In the genomic region with DNA sequence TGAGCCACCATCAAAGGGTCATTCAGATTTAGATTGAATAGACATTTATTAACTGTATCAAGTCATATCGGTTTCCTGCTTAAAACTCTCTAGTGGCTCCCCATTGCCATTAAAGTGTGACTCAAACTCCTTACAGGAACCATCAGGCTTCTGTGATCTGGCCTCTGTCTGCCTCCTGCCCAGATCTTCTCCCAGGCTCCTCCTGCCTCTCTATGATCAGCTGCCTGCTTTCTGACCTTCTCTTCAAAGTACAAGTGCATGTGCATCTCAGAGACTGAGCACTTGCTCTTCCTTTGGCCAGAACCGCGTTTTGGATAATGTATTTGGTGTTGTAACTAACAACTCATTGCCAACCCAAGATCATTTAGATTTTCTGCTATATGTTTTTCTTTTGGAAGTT, we compare ENCODE assay signal across 23 cellular contexts. TPM values are rescaled to one million over a fixed set of nuclear protein-coding genes. Genes with fewer than 3 reads are reported as not detected.
DNase-seq lines count a peak whose midpoint lies in the region; FAIRE-seq and TF ChIP-seq lines count a peak whose summit lies in the region.
"Had no signal": no experiment of that assay in that cellular context is flagged by ENCODE, and none has a peak within 500 bp of the region (broad histone marks: within the 10 kb centered on the region; RNA-seq: fewer than 3 reads in every experiment).

No MANE protein-coding gene starts in this region.

- H3K27me3 Mint-ChIP-seq in activated CD4-positive, alpha-beta T cell treated with anti-CD3 and anti-CD28 coated beads, Interleukin-2, amount 10 ng/mL, durations not matched to agents 24 days and 14 days, result peaks cover 75% of the 10 kb centered on the region

- no peak overlapping the region for H3K4me3 Mint-ChIP-seq in activated CD4-positive, alpha-beta T cell treated with anti-CD3 and anti-CD28 coated beads, Interleukin-2, amount 10 ng/mL, durations not matched to agents 24 days and 14 days

- intact Hi-C loops in kidney (cut with DNase I), result no loop called here
- intact Hi-C loops in activated CD4-positive, alpha-beta T cell treated with anti-CD3 and anti-CD28 coated beads, Interleukin-2, amount 10 ng/mL, durations not matched to agents 24 days and 14 days (cut with micrococcal nuclease), result no loop called here

- H3K9me3 ChIP-seq in BE2C (no peaks in the 10 kb centered on the region), HEK293 (ENCODE audit: control insufficient read depth, insufficient read depth, low read depth, low read length) (no peaks in the 10 kb centered on the region), kidney (ENCODE audit: control insufficient read depth in 1 of 2, low read length in 2 of 2) (no peaks in the 10 kb centered on the region)
- H3K9me3 ChIP-seq: Peyer's patch had no signal

- no peak overlapping the region for H3K27ac Mint-ChIP-seq in activated CD4-positive, alpha-beta T cell treated with anti-CD3 and anti-CD28 coated beads, Interleukin-2, amount 10 ng/mL, durations not matched to agents 24 days and 14 days
- H3K27ac Mint-ChIP-seq: CD14-positive monocyte, IgD-negative memory B cell had no signal

- DNase-seq in BE2C (peak; percentile 74), SK-MEL-5 (ENCODE audit: low read depth, low spot score) (peak; percentile 33), islet precursor cell (peak; percentile 67), kidney (no peak), GM19238 (ENCODE audit: insufficient read length, low spot score) (no peak)
- DNase-seq in activated CD4-positive, alpha-beta T cell treated with anti-CD3 and anti-CD28 coated beads, Interleukin-2, amount 10 ng/mL, durations not matched to agents 24 days and 14 days, result no peak
- DNase-seq: DMS79; GM23248; HCEC 1CT; MV-4-11; NCI-H1105 treated with DMSO at 0.1 percent for 48 hours; NCI-H187; NCI-H2227 treated with DMSO at 0.1 percent for 48 hours; NCI-H510A; NK-92 treated with Interleukin-12 subunit alpha and Interleukin-12 subunit beta, amount 100 ng/mL, for 24 hours; Peyer's patch; T-helper 1 cell had no signal

- TF ChIP-seq CTCF in BE2C (IDR thresholded peaks at IDR 0.05; ENCODE audit: low read depth, low read length), result no peak
- TF ChIP-seq CTCF in HEK293 (tag by site-specific recombination; IDR thresholded peaks at IDR 0.05), result no peak
- TF ChIP-seq CTCF in kidney (IDR thresholded peaks at IDR 0.05; ENCODE audit: borderline replicate concordance, extremely low read depth, insufficient read depth), result no peak

- H3K9me3 Mint-ChIP-seq in activated CD4-positive, alpha-beta T cell treated with anti-CD3 and anti-CD28 coated beads, Interleukin-2, amount 10 ng/mL, durations not matched to agents 24 days and 14 days, result no peaks in the 10 kb centered on the region

- no peaks in the 10 kb centered on the region for H3K4me1 Mint-ChIP-seq in activated CD4-positive, alpha-beta T cell treated with anti-CD3 and anti-CD28 coated beads, Interleukin-2, amount 10 ng/mL, durations not matched to agents 24 days and 14 days

- H3K36me3 ChIP-seq in BE2C (peaks cover 37% of the 10 kb centered on the region), HEK293 (ENCODE audit: control insufficient read depth in 2 of 2, insufficient read depth in 1 of 2, low read length in 2 of 2) (no peaks in the 10 kb centered on the region), kidney (ENCODE audit: control insufficient read depth in 1 of 2, insufficient read depth in 2 of 2, low read length in 2 of 2) (no peaks in the 10 kb centered on the region)
- H3K36me3 ChIP-seq: Peyer's patch had no signal

- no peaks in the 10 kb centered on the region for H3K36me3 Mint-ChIP-seq in activated CD4-positive, alpha-beta T cell treated with anti-CD3 and anti-CD28 coated beads, Interleukin-2, amount 10 ng/mL, durations not matched to agents 24 days and 14 days (ENCODE audit: low read depth)
- H3K36me3 Mint-ChIP-seq: CD14-positive monocyte, IgD-negative memory B cell had no signal

- POLR2A ChIA-PET in HEK293 (lab: Yijun Ruan, JAX), result interaction anchor here (0.6 kb wide), 1 partner anchor 31 kb away, joined by 3 read pairs; no protein-coding TSS in a partner anchor

- H3K4me3 ChIP-seq in BE2C (ENCODE audit: low read depth, low read length) (peak overlapping the region; percentile 82), HEK293 (ENCODE audit: low read depth, low read length) (no peak overlapping the region), kidney (ENCODE audit: low read length in 2 of 2) (no peak overlapping the region)
- H3K4me3 ChIP-seq: GM23248, Peyer's patch had no signal

- peaks cover 10% of the 10 kb centered on the region for H3K4me1 ChIP-seq in BE2C
- peaks cover 5% of the 10 kb centered on the region for H3K4me1 ChIP-seq in HEK293 (ENCODE audit: control insufficient read depth, insufficient read depth, low read length)
- H3K4me1 ChIP-seq in kidney (ENCODE audit: control insufficient read depth in 1 of 2, insufficient read depth in 1 of 2, low read depth in 1 of 2, low read length in 2 of 2), result peaks cover 3 to 6% of the 10 kb centered on the region in 2 donors

- in situ Hi-C loops in SK-MEL-5 (cut with HindIII; ENCODE audit: low pct_unique_long_range_greater_than_20kb, low sequenced_read_pairs), result no loop called here

- FAIRE-seq in kidney (lab: Jason Lieb, UNC), result no peak
- FAIRE-seq: A204.1, D721Med had no signal

- no peaks in the 10 kb centered on the region for H3K27me3 ChIP-seq in BE2C
- H3K27me3 ChIP-seq: Peyer's patch had no signal

- H3K27ac ChIP-seq in HEK293 (ENCODE audit: extremely low read depth, low read depth, low read length), result no peak overlapping the region
- no peak overlapping the region for H3K27ac ChIP-seq in kidney (ENCODE audit: low read depth in 2 of 2, low read length in 2 of 2)
- H3K27ac ChIP-seq: GM23248, Peyer's patch had no signal

- no peak overlapping the region for H3K9ac ChIP-seq in kidney (ENCODE audit: low read length in 2 of 2)
- H3K9ac ChIP-seq: GM23248 had no signal

- CTCF ChIA-PET in HEK293 (lab: Yijun Ruan, JAX), result interaction anchor here (0.8 to 1.6 kb wide), 3 partner anchors 22 to 199 kb away, joined by 3 to 7 read pairs (median 3); no protein-coding TSS in a partner anchor

TF ChIP-seq in HEK293, 187 proteins besides CTCF, POLR2A, EP300 and RAD21:
- TF ChIP-seq ZEB2 (tag by site-specific recombination; IDR thresholded peaks at IDR 0.05) (no peak), MYNN (tag by site-specific recombination; IDR thresholded peaks at IDR 0.05; ENCODE audit: borderline replicate concordance) (peak; percentile 91), ZNF600 (tag by site-specific recombination; IDR thresholded peaks at IDR 0.05) (peak; percentile 26; the same call in 1 of the 2 replicates), ZBTB17 (tag by site-specific recombination; IDR thresholded peaks at IDR 0.05) (peak; percentile 68)
TF ChIP-seq in HEK293: peak in this region for 3.

RNA-seq across cellular contexts. Expression of a gene that starts 52.7 kb away (rescaled TPM):
- polyA plus RNA-seq in BE2C (2012; ENCODE audit: insufficient read depth, insufficient read length, low read depth), result 0.39 TPM
- not detected in 2 replicates for total RNA-seq in SK-MEL-5 (2014; rRNA removed; shearing (Covaris generic))
- polyA plus RNA-seq in SK-MEL-5 (2015; cell fraction: cytosol; rRNA removed), result not detected in 2 replicates
- polyA plus RNA-seq in SK-MEL-5 (2015; cell fraction: nucleus; rRNA removed), result not detected in 2 replicates
- 0.16 TPM for total RNA-seq in kidney
- 0.34 TPM for polyA plus RNA-seq in kidney (ENCODE audit: insufficient read depth, low read depth, low replicate concordance)
- total RNA-seq in activated CD4-positive, alpha-beta T cell treated with anti-CD3 and anti-CD28 coated beads, Interleukin-2, amount 10 ng/mL, durations not matched to agents 24 days and 14 days, result not detected in 2 replicates
- total RNA-seq: GM23248, M059J had no signal
- polyA plus RNA-seq: CD14-positive monocyte, GM23248, IgD-negative memory B cell had no signal

Comparison
In these comparisons a context has a peak if more than half of its experiments do, and no peak if none do; other contexts are left out.
1. DNase-seq: peak in BE2C (single experiment), SK-MEL-5 (single experiment) and islet precursor cell (single experiment); none in kidney (single experiment), activated CD4-positive, alpha-beta T cell treated with anti-CD3 and anti-CD28 coated beads, Interleukin-2, amount 10 ng/mL, durations not matched to agents 24 days and 14 days (single experiment) and GM19238 (single experiment).